8 cellular contexts compared by ENCODE assay signal in genomic region chr6:33633084-33633461, GRCh38. TPM values are rescaled to one million over a fixed set of nuclear protein-coding genes. Genes with fewer than 3 reads are reported as not detected.
DNase-seq lines count a peak whose midpoint lies in the region; ATAC-seq and TF ChIP-seq lines count a peak whose summit lies in the region.

No MANE protein-coding gene starts in this region.

- H3K36me3 ChIP-seq in SU-DHL-6 (ENCODE audit: low read length) = no peaks in the 10 kb centered on the region

- CTCF ChIA-PET in GM10248 (lab: Yijun Ruan, JAX) = interaction anchor here (1.0 to 3.7 kb wide), 5 partner anchors 10 to 68 kb away, joined by 4 to 25 read pairs (median 12); partner anchors contain the start of gene ITPR3

- H3F3A ChIP-seq in SU-DHL-6 (ENCODE audit: insufficient read depth) = peaks cover 14% of the 10 kb centered on the region

- H3K27ac ChIP-seq in SU-DHL-6 (ENCODE audit: low read depth, low read length) = no peak overlapping the region
- H3K27ac ChIP-seq in skin epidermis = peak overlapping the region in 16 of 21 experiments; percentile 2 to 81 (median 60)

- DNase-seq in foreskin fibroblast = no peak
- DNase-seq in superior temporal gyrus (ENCODE audit: extremely low spot score) = no peak
- DNase-seq in NCI-H2171 treated with DMSO at 0.1 percent for 48 hours (lab: John Stamatoyannopoulos, UW) = no peak
- DNase-seq in ureter (ENCODE audit: low spot score) = no peak
- DNase-seq in GM10248 (ENCODE audit: extremely low spot score) = no peak

- H3K79me2 ChIP-seq in SU-DHL-6 (ENCODE audit: insufficient read depth, low read length) = peaks cover 73% of the 10 kb centered on the region

- H2AFZ ChIP-seq in SU-DHL-6 (ENCODE audit: low read depth, low read length, severe bottlenecking) = no peak overlapping the region

- H3K9ac ChIP-seq in SU-DHL-6 (ENCODE audit: low read length) = peak overlapping the region; percentile 41

- TF ChIP-seq CTCF in SU-DHL-6 (IDR thresholded peaks at IDR 0.05; ENCODE audit: insufficient read depth, low read length, poor library complexity, severe bottlenecking) (no peak), foreskin fibroblast (IDR thresholded peaks at IDR 0.05; ENCODE audit: low read depth, low read length) (no peak), GM10248 (IDR thresholded peaks at IDR 0.05; ENCODE audit: control extremely low read depth, extremely low read depth, low read depth, missing control alignments) (no peak)

- peaks cover 22% of the 10 kb centered on the region for H4K20me1 ChIP-seq in SU-DHL-6 (ENCODE audit: low read depth, low read length)

- ATAC-seq in GM21737 (IDR thresholded peaks at IDR 0.05; ENCODE audit: unreplicated experiment) = peak; percentile 20

- no peaks in the 10 kb centered on the region for H3K9me3 ChIP-seq in SU-DHL-6 (ENCODE audit: insufficient read depth, low read length)

- H3K9me2 ChIP-seq in SU-DHL-6 (replicated peaks; ENCODE audit: insufficient read depth, low read length) = no peaks in the 10 kb centered on the region

- POLR2A ChIA-PET in GM10248 (lab: Yijun Ruan, JAX) = interaction anchor here (0.6 kb wide), 1 partner anchor 1244 kb away, joined by 4 read pairs; no protein-coding TSS in a partner anchor

- H3K4me3 ChIP-seq in SU-DHL-6 (ENCODE audit: insufficient read depth, low read length, poor library complexity, severe bottlenecking) = peak overlapping the region; percentile 42
- H3K4me3 ChIP-seq in foreskin fibroblast (ENCODE audit: low read depth in 1 of 2, low read length in 2 of 2) = peak overlapping the region; percentile 32 to 45
- H3K4me3 ChIP-seq in skin epidermis = peak overlapping the region; percentile 12 to 42 (median 32)

- no peaks in the 10 kb centered on the region for H3K27me3 ChIP-seq in SU-DHL-6 (ENCODE audit: low read length)

- H3K4me2 ChIP-seq in SU-DHL-6 (ENCODE audit: low read depth, low read length, poor library complexity, severe bottlenecking) = peak overlapping the region; percentile 59

RNA-seq across cellular contexts. Expression of gene ITPR3, which starts 12.0 kb away (rescaled TPM):
- total RNA-seq in ureter = 31.3 TPM

RNA-seq across cellular contexts. Expression of gene BAK1, which starts 53.0 kb away (rescaled TPM):
- 27.9 TPM for total RNA-seq in ureter
